Comparison of ENCODE assay signal across 31 cellular contexts in genomic region chr2:128250409-128251025, GRCh38.
A peak's percentile ranks its signal among the peaks of the same experiment; 100 is the strongest.
DNase-seq lines count a peak whose midpoint lies in the region; ATAC-seq, FAIRE-seq and TF ChIP-seq lines count a peak whose summit lies in the region.
"Had no signal": no experiment of that assay in that cellular context is flagged by ENCODE, and none has a peak within 500 bp of the region (broad histone marks: within the 10 kb centered on the region; RNA-seq: fewer than 3 reads in every experiment).

No MANE protein-coding gene starts in this region.

- no peak overlapping the region for H2BK5ac ChIP-seq in neuronal stem cell (ENCODE audit: low read length)

- CTCF ChIA-PET in activated CD8-positive, alpha-beta T cell treated with anti-CD3 and anti-CD28 coated beads for 36 hours (lab: Charles Lee), result no interaction called here

- H3K36me3 Mint-ChIP-seq in activated CD8-positive, alpha-beta T cell treated with anti-CD3 and anti-CD28 coated beads for 36 hours (ENCODE audit: low read depth), result no peaks in the 10 kb centered on the region

- H3K9me3 ChIP-seq in MM.1S (replicated peaks; ENCODE audit: insufficient read depth, low read length) (no peaks in the 10 kb centered on the region), neuronal stem cell (replicated peaks in 1 of 2; ENCODE audit: control insufficient read depth in 2 of 2, insufficient read depth in 1 of 2, low read depth in 1 of 2, low read length in 2 of 2) (no peaks in the 10 kb centered on the region)
- H3K9me3 ChIP-seq: BLaER1, body of pancreas, pancreas, SJCRH30, thoracic aorta had no signal

- POLR2A ChIA-PET in activated CD8-positive, alpha-beta T cell treated with anti-CD3 and anti-CD28 coated beads for 36 hours (lab: Charles Lee), result no interaction called here

- H4K20me1 ChIP-seq in MM.1S (ENCODE audit: insufficient read depth, low read length), result no peaks in the 10 kb centered on the region
- H4K20me1 ChIP-seq: BLaER1 had no signal

- H2AFZ ChIP-seq in MM.1S (ENCODE audit: low read length), result no peak overlapping the region
- no peak overlapping the region for H2AFZ ChIP-seq in neuronal stem cell (ENCODE audit: low read length)

- H4K8ac ChIP-seq in neuronal stem cell (ENCODE audit: low read depth, low read length), result no peak overlapping the region

- H3K4me1 Mint-ChIP-seq in activated CD8-positive, alpha-beta T cell treated with anti-CD3 and anti-CD28 coated beads for 36 hours (ENCODE audit: low read depth), result peaks cover 2% of the 10 kb centered on the region
- H3K4me1 Mint-ChIP-seq: nephron had no signal

- H3K27ac Mint-ChIP-seq in activated CD8-positive, alpha-beta T cell treated with anti-CD3 and anti-CD28 coated beads for 36 hours, result no peak overlapping the region
- H3K27ac Mint-ChIP-seq: activated T-helper 1 cell treated with anti-CD3 and anti-CD28 coated beads, Interleukin-12 subunit alpha, Interleukin-12 subunit beta, Interleukin-2, Interleukin-4 antibody, amounts not matched to agents 30 ng/mL and 10 ng/mL and 1 ng/mL, durations not matched to agents 14 hours and 24 hours and 36 hours; nephron; stimulated activated naive CD8-positive, alpha-beta T cell treated with anti-CD3 and anti-CD28 coated beads, Interleukin-15, Interleukin-2, amounts not matched to agents 100 ng/mL and 50 ng/mL, for 24 hours had no signal

- H3K9ac ChIP-seq in MM.1S (ENCODE audit: low read length) (no peak overlapping the region), neuronal stem cell (ENCODE audit: low read depth, low read length, poor library complexity) (no peak overlapping the region)
- H3K9ac ChIP-seq: BLaER1 had no signal

- H3K4me2 ChIP-seq in MM.1S (ENCODE audit: low read depth, low read length) (no peak overlapping the region), neuronal stem cell (ENCODE audit: insufficient read depth, low read length, poor library complexity, severe bottlenecking) (no peak overlapping the region)
- H3K4me2 ChIP-seq: BLaER1 had no signal

- H3K4me3 Mint-ChIP-seq in activated CD8-positive, alpha-beta T cell treated with anti-CD3 and anti-CD28 coated beads for 36 hours, result no peak overlapping the region
- H3K4me3 Mint-ChIP-seq: activated T-helper 1 cell treated with anti-CD3 and anti-CD28 coated beads, Interleukin-12 subunit alpha, Interleukin-12 subunit beta, Interleukin-2, Interleukin-4 antibody, amounts not matched to agents 30 ng/mL and 10 ng/mL and 1 ng/mL, durations not matched to agents 14 hours and 24 hours and 36 hours; nephron; stimulated activated naive CD8-positive, alpha-beta T cell treated with anti-CD3 and anti-CD28 coated beads, Interleukin-15, Interleukin-2, amounts not matched to agents 100 ng/mL and 50 ng/mL, for 24 hours had no signal

- no peaks in the 10 kb centered on the region for H3K27me3 ChIP-seq in MM.1S (replicated peaks; ENCODE audit: insufficient read depth, low read length)
- H3K27me3 ChIP-seq in neuronal stem cell (ENCODE audit: control insufficient read depth in 3 of 3, insufficient read depth in 3 of 3, low read depth in 1 of 3, low read length in 3 of 3), result no peaks in the 10 kb centered on the region
- H3K27me3 ChIP-seq: BLaER1, body of pancreas, heart right ventricle, pancreas, SJCRH30 had no signal

- FAIRE-seq in D721Med (lab: Jason Lieb, UNC), result no peak
- FAIRE-seq: pancreas, RCC 7860 had no signal

- no peaks in the 10 kb centered on the region for H3K36me3 ChIP-seq in MM.1S (replicated peaks; ENCODE audit: insufficient read depth, low read length)
- no peaks in the 10 kb centered on the region for H3K36me3 ChIP-seq in neuronal stem cell (replicated peaks in 1 of 2; ENCODE audit: control insufficient read depth in 2 of 2, insufficient read depth in 2 of 2, low read length in 2 of 2)
- H3K36me3 ChIP-seq: BLaER1, heart right ventricle, pancreas, SJCRH30, thoracic aorta had no signal

- no peak for TF ChIP-seq CTCF in D721Med (IDR thresholded peaks at IDR 0.05; ENCODE audit: insufficient read depth, missing control alignments)
- no peak for TF ChIP-seq CTCF in MM.1S (IDR thresholded peaks at IDR 0.05; ENCODE audit: low read length)
- no peak for TF ChIP-seq CTCF in activated CD8-positive, alpha-beta T cell treated with anti-CD3 and anti-CD28 coated beads for 36 hours (IDR thresholded peaks at IDR 0.05)

- H3K14ac ChIP-seq in neuronal stem cell (ENCODE audit: low read length), result no peak overlapping the region

- no peaks in the 10 kb centered on the region for H3K79me1 ChIP-seq in neuronal stem cell (ENCODE audit: low read depth, low read length)

- intact Hi-C loops in left ventricle myocardium superior (cut with micrococcal nuclease), result no loop called here
- intact Hi-C loops in activated CD8-positive, alpha-beta T cell treated with anti-CD3 and anti-CD28 coated beads for 36 hours (cut with micrococcal nuclease), result no loop called here

- DNase-seq in D721Med (ENCODE audit: insufficient read length, low spot score) (peak; percentile 32), MM.1S (peak; percentile 24), left ventricle myocardium superior (no peak), neuronal stem cell (ENCODE audit: low spot score) (no peak), DMS153 treated with DMSO at 0.1 percent for 48 hours (lab: John Stamatoyannopoulos, UW; ENCODE audit: unreplicated experiment) (no peak), COLO829 (ENCODE audit: low spot score) (no peak)
- DNase-seq in activated CD8-positive, alpha-beta T cell treated with anti-CD3 and anti-CD28 coated beads for 36 hours, result no peak
- DNase-seq: activated CD4-positive, alpha-beta T cell treated with anti-CD3 and anti-CD28 coated beads, Interleukin-2, amount 50 U/mL, for 48 hours; activated CD8-positive, alpha-beta memory T cell treated with anti-CD3 and anti-CD28 coated beads, Interleukin-2, amount 50 U/mL, for 48 hours; activated naive CD4-positive, alpha-beta T cell treated with anti-CD3 and anti-CD28 coated beads, Interleukin-2, amount 50 U/mL, for 16 hours; body of pancreas; DMS79; foreskin melanocyte; GDM1; HCEC 1CT; heart right ventricle; Karpas-422; NCI-H1436 treated with DMSO at 0.1 percent for 48 hours; NCI-H226; NCI-H69; pancreas; SJCRH30; stimulated activated CD4-positive, alpha-beta T cell treated with anti-CD3 and anti-CD28 coated beads, Interleukin-1b, Interleukin-23, amount 100 ng/mL, for 48 hours; T1000 had no signal

- no peaks in the 10 kb centered on the region for H3K9me2 ChIP-seq in MM.1S (replicated peaks; ENCODE audit: insufficient read depth, low read length)

- H3K27me3 Mint-ChIP-seq in activated CD8-positive, alpha-beta T cell treated with anti-CD3 and anti-CD28 coated beads for 36 hours, result peaks cover 1% of the 10 kb centered on the region
- H3K27me3 Mint-ChIP-seq: stimulated activated naive CD8-positive, alpha-beta T cell treated with anti-CD3 and anti-CD28 coated beads, Interleukin-15, Interleukin-2, amounts not matched to agents 100 ng/mL and 50 ng/mL, for 24 hours had no signal

- no peak overlapping the region for H2BK15ac ChIP-seq in neuronal stem cell (ENCODE audit: low read length)

- peak; percentile 35 for ATAC-seq in left ventricle myocardium superior
- ATAC-seq in activated CD8-positive, alpha-beta T cell treated with anti-CD3 and anti-CD28 coated beads for 36 hours, result no peak
- ATAC-seq: body of pancreas, pancreas had no signal

- H3K4ac ChIP-seq in neuronal stem cell (ENCODE audit: low read length), result no peak overlapping the region

- WGBS in neuronal stem cell (ENCODE audit: extremely low coverage in 2 of 2, insufficient read length in 2 of 2, insufficient replicate concordance in 1 of 2), 2 donors, result no CpG with 5 or more reads among the region's 6 CpGs

- H3K4me1 ChIP-seq in MM.1S (ENCODE audit: low read length), result no peaks in the 10 kb centered on the region
- peaks cover 0 to 9% of the 10 kb centered on the region in 2 donors for H3K4me1 ChIP-seq in neuronal stem cell (ENCODE audit: control insufficient read depth in 2 of 2, insufficient read depth in 1 of 2, low read depth in 1 of 2, low read length in 2 of 2)
- H3K4me1 ChIP-seq: BLaER1, body of pancreas, heart right ventricle, pancreas, SJCRH30 had no signal

- no peak overlapping the region for H3K4me3 ChIP-seq in MM.1S (ENCODE audit: low read length)
- H3K4me3 ChIP-seq in neuronal stem cell (ENCODE audit: low read length in 2 of 2), result no peak overlapping the region
- H3K4me3 ChIP-seq: BLaER1, body of pancreas, heart right ventricle, lung, pancreas, SJCRH30, thoracic aorta had no signal

- H3K9me3 Mint-ChIP-seq in activated CD8-positive, alpha-beta T cell treated with anti-CD3 and anti-CD28 coated beads for 36 hours, result no peaks in the 10 kb centered on the region
- H3K9me3 Mint-ChIP-seq: activated T-helper 1 cell treated with anti-CD3 and anti-CD28 coated beads, Interleukin-12 subunit alpha, Interleukin-12 subunit beta, Interleukin-2, Interleukin-4 antibody, amounts not matched to agents 30 ng/mL and 10 ng/mL and 1 ng/mL, durations not matched to agents 14 hours and 24 hours and 36 hours; stimulated activated naive CD8-positive, alpha-beta T cell treated with anti-CD3 and anti-CD28 coated beads, Interleukin-15, Interleukin-2, amounts not matched to agents 100 ng/mL and 50 ng/mL, for 24 hours had no signal

- H2BK12ac ChIP-seq in neuronal stem cell (ENCODE audit: low read length), result no peak overlapping the region

- no peak overlapping the region for H2BK120ac ChIP-seq in neuronal stem cell (ENCODE audit: low read depth, low read length)

- no peaks in the 10 kb centered on the region for H3F3A ChIP-seq in MM.1S (ENCODE audit: insufficient read depth, low read length)

- no peak overlapping the region for H3K23ac ChIP-seq in neuronal stem cell (ENCODE audit: low read depth, low read length, poor library complexity)

- H2AK5ac ChIP-seq in neuronal stem cell (ENCODE audit: low read depth, low read length), result no peak overlapping the region

- H3K27ac ChIP-seq in MM.1S (ENCODE audit: low read length), result no peak overlapping the region
- peak overlapping the region; percentile 5 for H3K27ac ChIP-seq in neuronal stem cell (replicated peaks; ENCODE audit: low read length)
- H3K27ac ChIP-seq: BLaER1, body of pancreas, heart right ventricle, pancreas, SJCRH30, thoracic aorta had no signal

- no peak overlapping the region for H3K18ac ChIP-seq in neuronal stem cell (ENCODE audit: low read length)

- no peaks in the 10 kb centered on the region for H3K79me2 ChIP-seq in MM.1S (ENCODE audit: low read length)

- H4K91ac ChIP-seq in neuronal stem cell (ENCODE audit: low read depth, low read length, poor library complexity), result no peak overlapping the region

Comparison
In these comparisons a context has a peak if more than half of its experiments do, and no peak if none do; other contexts are left out.
1. DNase-seq: peak in D721Med (single experiment) and MM.1S (single experiment); none in left ventricle myocardium superior (single experiment), neuronal stem cell (single experiment), activated CD8-positive, alpha-beta T cell treated with anti-CD3 and anti-CD28 coated beads for 36 hours (single experiment), DMS153 treated with DMSO at 0.1 percent for 48 hours (single experiment) and COLO829 (single experiment).